8 cellular contexts compared by ENCODE assay signal in genomic region chr18:11981383-11981632, GRCh38. TPM values are rescaled to one million over a fixed set of nuclear protein-coding genes. Genes with fewer than 3 reads are reported as not detected.
DNase-seq lines count a peak whose midpoint lies in the region; TF ChIP-seq lines count a peak whose summit lies in the region.

IMPA2 (plus strand) TSS chr18:11981507; CDS start chr18:11981670, 163 bp downstream.

- H3K27me3 Mint-ChIP-seq in CD8-positive, alpha-beta memory T cell, result no peaks in the 10 kb centered on the region
- H3K27me3 Mint-ChIP-seq in glutamatergic neuron (ENCODE audit: unreplicated experiment), result peaks cover 4% of the 10 kb centered on the region

- in situ Hi-C loops in SK-MEL-5 (cut with HindIII; ENCODE audit: low pct_unique_long_range_greater_than_20kb, low sequenced_read_pairs), result no loop called here
- in situ Hi-C loops in GM13976 (cut with MboI; ENCODE audit: low sequenced_read_pairs, unreplicated experiment), result no loop called here

- peak within 1 kb of the TSS; percentile 30 for H3K27ac ChIP-seq in CD8-positive, alpha-beta memory T cell (ENCODE audit: low read depth, low read length)
- H3K27ac ChIP-seq in rectal smooth muscle tissue (ENCODE audit: low read depth, low read length), result peak within 1 kb of the TSS; percentile 90

- peak within 1 kb of the TSS; percentile 64 for H3K4me3 ChIP-seq in CD8-positive, alpha-beta memory T cell (ENCODE audit: low read length)
- peak within 1 kb of the TSS; percentile 82 for H3K4me3 ChIP-seq in rectal smooth muscle tissue (ENCODE audit: low read length)

- H3K4me1 Mint-ChIP-seq in CD8-positive, alpha-beta memory T cell, result peaks cover 11 to 16% (median 14%) of the 10 kb centered on the region in 3 donors
- H3K4me1 Mint-ChIP-seq in glutamatergic neuron (ENCODE audit: low read depth, unreplicated experiment), result peaks cover 24% of the 10 kb centered on the region

- DNase-seq in CD8-positive, alpha-beta memory T cell, result no peak
- no peak for DNase-seq in H4 (ENCODE audit: low spot score)
- no peak for DNase-seq in SK-MEL-5 (ENCODE audit: low read depth, low spot score)
- DNase-seq in glutamatergic neuron, result no peak
- DNase-seq in NCI-H1694 treated with DMSO at 0.1 percent for 48 hours (lab: John Stamatoyannopoulos, UW), result no peak
- no peak for DNase-seq in GM13976 (ENCODE audit: low spot score)
- no peak for DNase-seq in NCI-H1105 treated with DMSO at 0.1 percent for 48 hours (lab: John Stamatoyannopoulos, UW)

- TF ChIP-seq CTCF in glutamatergic neuron (IDR thresholded peaks at IDR 0.05; ENCODE audit: partially characterized antibody, unreplicated experiment), result no peak
- no peak for TF ChIP-seq CTCF in GM13976 (IDR thresholded peaks at IDR 0.05; ENCODE audit: borderline replicate concordance, control extremely low read depth, extremely low read depth, insufficient read depth, missing control alignments)

- H3K9me3 Mint-ChIP-seq in CD8-positive, alpha-beta memory T cell, result no peaks in the 10 kb centered on the region
- peaks cover 16% of the 10 kb centered on the region for H3K9me3 Mint-ChIP-seq in glutamatergic neuron (ENCODE audit: unreplicated experiment)

- H3K4me3 Mint-ChIP-seq in CD8-positive, alpha-beta memory T cell, result peak within 1 kb of the TSS; percentile 86 to 93 (median 88)
- H3K4me3 Mint-ChIP-seq in glutamatergic neuron (ENCODE audit: unreplicated experiment), result peak within 1 kb of the TSS; percentile 90

- H3K4me1 ChIP-seq in CD8-positive, alpha-beta memory T cell (ENCODE audit: insufficient read depth, low read length), result peaks cover 12% of the 10 kb centered on the region
- H3K4me1 ChIP-seq in rectal smooth muscle tissue (ENCODE audit: control insufficient read depth, insufficient read depth, low read length), result peaks cover 8% of the 10 kb centered on the region

- H3K27me3 ChIP-seq in CD8-positive, alpha-beta memory T cell (ENCODE audit: insufficient read depth, low read length, poor library complexity, severe bottlenecking), result no peaks in the 10 kb centered on the region
- no peaks in the 10 kb centered on the region for H3K27me3 ChIP-seq in rectal smooth muscle tissue (ENCODE audit: control insufficient read depth, insufficient read depth, low read length)

- no peaks in the 10 kb centered on the region for H3K9me3 ChIP-seq in CD8-positive, alpha-beta memory T cell (ENCODE audit: low read length)

- H3K9ac ChIP-seq in rectal smooth muscle tissue (ENCODE audit: low read length), result peak within 1 kb of the TSS; percentile 74

- peak within 1 kb of the TSS; percentile 39 to 97 (median 68) for H3K27ac Mint-ChIP-seq in CD8-positive, alpha-beta memory T cell
- H3K27ac Mint-ChIP-seq in glutamatergic neuron (ENCODE audit: unreplicated experiment), result peak within 1 kb of the TSS; percentile 93

- H3K36me3 ChIP-seq in CD8-positive, alpha-beta memory T cell (ENCODE audit: insufficient read depth, low read length), result no peaks in the 10 kb centered on the region
- H3K36me3 ChIP-seq in rectal smooth muscle tissue (ENCODE audit: control insufficient read depth, insufficient read depth, low read length), result no peaks in the 10 kb centered on the region

- peaks cover 0 to 7% (median 0%) of the 10 kb centered on the region in 3 donors for H3K36me3 Mint-ChIP-seq in CD8-positive, alpha-beta memory T cell
- no peaks in the 10 kb centered on the region for H3K36me3 Mint-ChIP-seq in glutamatergic neuron (ENCODE audit: unreplicated experiment)

- POLR2A ChIA-PET in CD8-positive, alpha-beta memory T cell (lab: Charles Lee), result interaction anchor here (2.0 kb wide), 1 partner anchor 34 kb away, joined by 8 read pairs; no protein-coding TSS in a partner anchor

- CTCF ChIA-PET in CD8-positive, alpha-beta memory T cell (lab: Charles Lee), result interaction anchor here (3.2 to 4.9 kb wide), 2 partner anchors 14 to 43 kb away, joined by 19 to 30 read pairs; no protein-coding TSS in a partner anchor

RNA-seq across cellular contexts. Expression of gene IMPA2, which starts in this region (rescaled TPM):
- 10 to 100 TPM; 13.3 to 14.0 TPM for total RNA-seq in CD8-positive, alpha-beta memory T cell
- polyA plus RNA-seq in CD8-positive, alpha-beta memory T cell, result 6.2 TPM
- 38.9 and 41.4 TPM in 2 replicates for total RNA-seq in H4 (2014; rRNA removed; shearing (Covaris generic))
- total RNA-seq in SK-MEL-5 (2014; rRNA removed; shearing (Covaris generic)), result 15.1 and 18.7 TPM in 2 replicates
- 25.7 and 26.0 TPM in 2 replicates for polyA plus RNA-seq in SK-MEL-5 (2015; cell fraction: cytosol; rRNA removed)
- 32.0 and 38.0 TPM in 2 replicates for polyA plus RNA-seq in SK-MEL-5 (2015; cell fraction: nucleus; rRNA removed)
- total RNA-seq in glutamatergic neuron (ENCODE audit: unreplicated experiment), result 103 TPM
